Comparison of ENCODE assay signal across 18 cellular contexts in genomic region chr4:80452055-80452454, GRCh38.
DNase-seq lines count a peak whose midpoint lies in the region; ATAC-seq, FAIRE-seq and TF ChIP-seq lines count a peak whose summit lies in the region.
"Had no signal": no experiment of that assay in that cellular context is flagged by ENCODE, and none has a peak within 500 bp of the region (broad histone marks: within the 10 kb centered on the region; RNA-seq: fewer than 3 reads in every experiment).

No MANE protein-coding gene starts in this region.

- WGBS in K562 (ENCODE audit: insufficient coverage, low coverage, missing lambda C conversion rate) = 0% methylated on average over 2 of the region's 2 CpGs

- peak; percentile 27; the same call in 1 of the 2 replicates for TF ChIP-seq EP300 in K562 (IDR thresholded peaks at IDR 0.05; ENCODE audit: low read length)

- DNase-seq in NCI-H69 (lab: John Stamatoyannopoulos, UW) = peak; percentile 64
- no peak for DNase-seq in K562 (ENCODE audit: extremely low read depth in 1 of 4, low spot score in 3 of 4)
- DNase-seq in left kidney (ENCODE audit: low read depth, low spot score) = peak; percentile 5
- DNase-seq in frontal cortex (ENCODE audit: low spot score in 2 of 2) = no peak
- DNase-seq: C1 segment of cervical spinal cord; Calu3; CD4-positive, alpha-beta memory T cell; COR-L47; DMS79 treated with DMSO at 0.1 percent for 48 hours; GF-D8; HFFc6 had no signal

- TF ChIP-seq CTCF in K562 (IDR thresholded peaks at IDR 0.05 in 2 of 3, conservative IDR thresholded peaks at IDR 0.05 in 1 of 3; ENCODE audit: insufficient read depth in 2 of 3, low read depth in 1 of 3, low read length in 3 of 3) = no peak

- H3K4me1 ChIP-seq in K562 (replicated peaks in 1 of 2; ENCODE audit: control insufficient read depth in 2 of 2, insufficient read depth in 2 of 2, low read length in 2 of 2) = no peaks in the 10 kb centered on the region
- H3K4me1 ChIP-seq: HAP-1 had no signal

- H3K9me1 ChIP-seq in K562 (ENCODE audit: control insufficient read depth, insufficient read depth, low read length) = no peaks in the 10 kb centered on the region

- no peak for FAIRE-seq in K562 (lab: Jason Lieb, UNC)
- FAIRE-seq in frontal cortex (lab: Jason Lieb, UNC) = no peak
- FAIRE-seq: GM12891, GM18507, H54 had no signal

- no peaks in the 10 kb centered on the region for H3K36me3 ChIP-seq in K562 (ENCODE audit: control insufficient read depth, insufficient read depth, low read length)
- H3K36me3 ChIP-seq: HAP-1 had no signal

- CTCF ChIA-PET in K562 (lab: Yijun Ruan, JAX; ENCODE audit: low intra/inter-chr PET ratio) = no interaction called here

- H3K27ac ChIP-seq in K562 (ENCODE audit: extremely low read depth, low read depth, low read length) = no peak overlapping the region
- H3K27ac ChIP-seq: GM23248 had no signal

- no peak overlapping the region for H2AFZ ChIP-seq in K562 (ENCODE audit: low read depth, low read length)
- H2AFZ ChIP-seq: GM23248 had no signal

- no peak for TF ChIP-seq POLR2A in K562 (conservative IDR thresholded peaks at IDR 0.05)

- H3K4me3 ChIP-seq in K562 = no peak overlapping the region
- H3K4me3 ChIP-seq: GM23248, HAP-1 had no signal

- H3K27me3 ChIP-seq in K562 (ENCODE audit: control insufficient read depth in 2 of 2, insufficient read depth in 2 of 2, low read length in 2 of 2) = no peaks in the 10 kb centered on the region

- H3K9ac ChIP-seq in K562 (ENCODE audit: insufficient read depth in 1 of 2, low read depth in 2 of 2, low read length in 2 of 2) = no peak overlapping the region
- H3K9ac ChIP-seq: GM23248 had no signal

- BruUV-seq in K562 (replicated peaks; lab: Mats Ljungman, UMichigan) = no TSS peak

- no peak for TF ChIP-seq RAD21 in K562 (CRISPR knock-in tag; conservative IDR thresholded peaks at IDR 0.05 in 1 of 2, IDR thresholded peaks at IDR 0.05 in 1 of 2)

- intact Hi-C loops in K562 (cut with micrococcal nuclease) = no loop called here

- H4K20me1 ChIP-seq in K562 (replicated peaks; ENCODE audit: control insufficient read depth, insufficient read depth, low read length) = no peaks in the 10 kb centered on the region

- peak; percentile 63 for ATAC-seq in K562
- ATAC-seq in HG03442 (IDR thresholded peaks at IDR 0.05; ENCODE audit: unreplicated experiment) = no peak
- ATAC-seq in GM18867 (IDR thresholded peaks at IDR 0.05; ENCODE audit: unreplicated experiment) = no peak

- H3K79me2 ChIP-seq in K562 (ENCODE audit: control insufficient read depth, insufficient read depth, low read length) = no peaks in the 10 kb centered on the region

- H3K4me2 ChIP-seq in K562 (ENCODE audit: insufficient read depth, low read length) = no peak overlapping the region

- in situ Hi-C loops in K562 (cut with MboI) = no loop called here

- POLR2A ChIA-PET in K562 (lab: Yijun Ruan, JAX) = no interaction called here

- H3K9me3 ChIP-seq in K562 (replicated peaks; ENCODE audit: control insufficient read depth, insufficient read depth, low read depth, low read length) = no peaks in the 10 kb centered on the region
- H3K9me3 ChIP-seq: HAP-1 had no signal

TF ChIP-seq in K562, 482 proteins besides CTCF, POLR2A, EP300 and RAD21:
- TF ChIP-seq TRIM24 (IDR thresholded peaks at IDR 0.05) (peak in 1 of 2 experiments; percentile 64; a peak in 1 of 4 replicates), NR2C1 (IDR thresholded peaks at IDR 0.05) (no peak), NR2C1 (tag; IDR thresholded peaks at IDR 0.05) (0 out of 2 replicates have a peak, but pooled peaks have one; percentile 8), CLOCK (CRISPR knock-in tag; IDR thresholded peaks at IDR 0.05; ENCODE audit: borderline replicate concordance) (no peak), ELF2 (CRISPR knock-in tag; IDR thresholded peaks at IDR 0.05) (no peak), CEBPG (CRISPR knock-in tag; IDR thresholded peaks at IDR 0.05) (no peak), CEBPG (tag; conservative IDR thresholded peaks at IDR 0.05 in 1 of 2, IDR thresholded peaks at IDR 0.05 in 1 of 2) (peak in 1 of 2 experiments; percentile 94; a peak in 2 of 4 replicates), NR1H2 (CRISPR knock-in tag; IDR thresholded peaks at IDR 0.05) (no peak), ATF3 (IDR thresholded peaks at IDR 0.05) (peak; percentile 32; the same call in 1 of the 2 replicates), ATF3 (CRISPR knock-in tag; conservative IDR thresholded peaks at IDR 0.05) (no peak), MEIS2 (IDR thresholded peaks at IDR 0.05; ENCODE audit: partially characterized antibody) (peak; percentile 36), ZSCAN32 (CRISPR knock-in tag; IDR thresholded peaks at IDR 0.05) (no peak), ATF7 (IDR thresholded peaks at IDR 0.05) (peak; percentile 60; the same call in 1 of the 2 replicates), ZNF609 (CRISPR knock-in tag; IDR thresholded peaks at IDR 0.05; ENCODE audit: borderline replicate concordance) (no peak)

Comparison
In these comparisons a context has a peak if more than half of its experiments do, and no peak if none do; other contexts are left out.
1. DNase-seq: peak in NCI-H69 (single experiment) and left kidney (single experiment); none in K562 (0 of 4) and frontal cortex (0 of 2).